Comparison of ENCODE assay signal across 8 cellular contexts in genomic region chr1:54714881-54715492, GRCh38. TPM values are rescaled to one million over a fixed set of nuclear protein-coding genes. Genes with fewer than 3 reads are reported as not detected.
DNase-seq lines count a peak whose midpoint lies in the region; ATAC-seq and TF ChIP-seq lines count a peak whose summit lies in the region.

No MANE protein-coding gene starts in this region.

- H3K79me1 ChIP-seq in mesendoderm (ENCODE audit: low read length) = peaks cover 3% of the 10 kb centered on the region

- no peak overlapping the region for H2BK120ac ChIP-seq in mesendoderm (ENCODE audit: low read depth, low read length)

- peaks cover 24% of the 10 kb centered on the region for H3K36me3 Mint-ChIP-seq in activated CD4-positive, alpha-beta T cell treated with anti-CD3 and anti-CD28 coated beads, Interleukin-2, amount 10 ng/mL, durations not matched to agents 24 days and 14 days (ENCODE audit: low read depth)
- H3K36me3 Mint-ChIP-seq in MCF 10A (ENCODE audit: insufficient read depth, unreplicated experiment) = peaks cover 34% of the 10 kb centered on the region

- intact Hi-C loops in activated CD4-positive, alpha-beta T cell treated with anti-CD3 and anti-CD28 coated beads, Interleukin-2, amount 10 ng/mL, durations not matched to agents 24 days and 14 days (cut with micrococcal nuclease) = loop anchor here (1.0 kb wide), 2 partner anchors 515 to 662 kb away; partner anchors contain the start of genes CYB5RL, MRPL37, TCEANC2 and TMEM59
- intact Hi-C loops in MCF 10A (cut with micrococcal nuclease) = loop anchor here (1.0 to 5.0 kb wide), 2 partner anchors 49 to 87 kb away; partner anchors contain the start of genes PARS2 and TTC22

- DNase-seq in activated CD4-positive, alpha-beta T cell treated with anti-CD3 and anti-CD28 coated beads, Interleukin-2, amount 10 ng/mL, durations not matched to agents 24 days and 14 days = no peak
- no peak for DNase-seq in activated CD4-positive, alpha-beta T cell treated with anti-CD3 and anti-CD28 coated beads, Interleukin-2, amount 50 U/mL, for 48 hours
- DNase-seq in MCF 10A (ENCODE audit: unreplicated experiment) (no peak), mesendoderm (no peak), tibial nerve (ENCODE audit: low spot score in 2 of 2) (no peak), NCI-H774 (lab: John Stamatoyannopoulos, UW) (no peak)

- TF ChIP-seq POLR2A in tibial nerve (IDR thresholded peaks at IDR 0.05) = no peak

- H3K9ac ChIP-seq in mesendoderm (ENCODE audit: low read length) = peak overlapping the region; percentile 53

- no peak overlapping the region for H3K4ac ChIP-seq in mesendoderm (ENCODE audit: low read depth, low read length)

- H2AK5ac ChIP-seq in mesendoderm (ENCODE audit: low read length) = no peak overlapping the region

- peaks cover 4% of the 10 kb centered on the region for H3K79me2 ChIP-seq in mesendoderm (ENCODE audit: control insufficient read depth, insufficient read depth, low read length)

- H3K9me3 Mint-ChIP-seq in activated CD4-positive, alpha-beta T cell treated with anti-CD3 and anti-CD28 coated beads, Interleukin-2, amount 10 ng/mL, durations not matched to agents 24 days and 14 days = no peaks in the 10 kb centered on the region
- H3K9me3 Mint-ChIP-seq in MCF 10A (ENCODE audit: unreplicated experiment) = no peaks in the 10 kb centered on the region

- peaks cover 5% of the 10 kb centered on the region for H3K27me3 Mint-ChIP-seq in activated CD4-positive, alpha-beta T cell treated with anti-CD3 and anti-CD28 coated beads, Interleukin-2, amount 10 ng/mL, durations not matched to agents 24 days and 14 days
- peaks cover 18% of the 10 kb centered on the region for H3K27me3 Mint-ChIP-seq in MCF 10A (ENCODE audit: insufficient read depth, unreplicated experiment)

- H3K4me3 ChIP-seq in mesendoderm (ENCODE audit: low read length) (no peak overlapping the region), tibial nerve (peak overlapping the region; percentile 80 to 98 (median 88))

- no peak overlapping the region for H4K8ac ChIP-seq in mesendoderm (ENCODE audit: low read depth, low read length)

- no peak overlapping the region for H3K18ac ChIP-seq in mesendoderm (ENCODE audit: low read length)

- H3K27ac ChIP-seq in mesendoderm (ENCODE audit: low read depth, low read length) (no peak overlapping the region), tibial nerve (peak overlapping the region; percentile 53 to 90 (median 84))

- peak overlapping the region; percentile 16 for H3K27ac Mint-ChIP-seq in activated CD4-positive, alpha-beta T cell treated with anti-CD3 and anti-CD28 coated beads, Interleukin-2, amount 10 ng/mL, durations not matched to agents 24 days and 14 days
- peak overlapping the region; percentile 94 for H3K27ac Mint-ChIP-seq in MCF 10A (ENCODE audit: low read depth, unreplicated experiment)

- no peak overlapping the region for H3K23ac ChIP-seq in mesendoderm (ENCODE audit: low read length)

- no peaks in the 10 kb centered on the region for H3K9me3 ChIP-seq in tibial nerve

- H2BK5ac ChIP-seq in mesendoderm (ENCODE audit: low read length) = no peak overlapping the region

- WGBS in mesendoderm (ENCODE audit: extremely low coverage, insufficient coverage, low lambda C conversion rate) = no CpG with 5 or more reads among the region's 7 CpGs
- WGBS in tibial nerve, 2 donors = 89 to 91% methylated on average over 7 of the region's 7 CpGs

- POLR2A ChIA-PET in MCF 10A (lab: Yijun Ruan, JAX) = interaction anchor here (0.6 to 3.0 kb wide), 8 partner anchors 25 to 1388 kb away, joined by 3 to 20 read pairs (median 5); partner anchors contain the start of genes PARS2, TCEANC2, TMEM59 and TTC22

- H3K4me1 Mint-ChIP-seq in activated CD4-positive, alpha-beta T cell treated with anti-CD3 and anti-CD28 coated beads, Interleukin-2, amount 10 ng/mL, durations not matched to agents 24 days and 14 days = peaks cover 23% of the 10 kb centered on the region
- peaks cover 7% of the 10 kb centered on the region for H3K4me1 Mint-ChIP-seq in MCF 10A (ENCODE audit: insufficient read depth, unreplicated experiment)

- H4K5ac ChIP-seq in mesendoderm (ENCODE audit: low read length) = no peak overlapping the region

- H3K4me3 Mint-ChIP-seq in activated CD4-positive, alpha-beta T cell treated with anti-CD3 and anti-CD28 coated beads, Interleukin-2, amount 10 ng/mL, durations not matched to agents 24 days and 14 days = peak overlapping the region; percentile 96
- peak overlapping the region; percentile 87 for H3K4me3 Mint-ChIP-seq in MCF 10A (ENCODE audit: unreplicated experiment)

- no peak overlapping the region for H2BK15ac ChIP-seq in mesendoderm (replicated peaks; ENCODE audit: low read depth)

- no peaks in the 10 kb centered on the region for H3K36me3 ChIP-seq in mesendoderm (ENCODE audit: control insufficient read depth, insufficient read depth, low read length)
- peaks cover 0 to 22% (median 0%) of the 10 kb centered on the region in 3 donors for H3K36me3 ChIP-seq in tibial nerve

- no peak for TF ChIP-seq EP300 in tibial nerve (IDR thresholded peaks at IDR 0.05)

- H3K56ac ChIP-seq in mesendoderm (ENCODE audit: low read length) = peak overlapping the region; percentile 65

- no TSS peak for BruUV-seq in MCF 10A (replicated peaks; lab: Mats Ljungman, UMichigan)

- H3K27me3 ChIP-seq in mesendoderm (ENCODE audit: insufficient read depth, low read length, poor library complexity) (no peaks in the 10 kb centered on the region), tibial nerve (no peaks in the 10 kb centered on the region)

- CTCF ChIA-PET in MCF 10A (lab: Yijun Ruan, JAX) = interaction anchor here (0.7 to 2.0 kb wide), 4 partner anchors 17 to 174 kb away, joined by 3 to 6 read pairs (median 3); partner anchors contain the start of gene TTC22

- ATAC-seq in activated CD4-positive, CD25-positive, alpha-beta regulatory T cell treated with anti-CD3 and anti-CD28 coated beads, Interleukin-2, amount 50 U/mL, for 24 hours = no peak
- no peak for ATAC-seq in GM19463 (IDR thresholded peaks at IDR 0.05; ENCODE audit: unreplicated experiment)

- TF ChIP-seq CTCF in MCF 10A (IDR thresholded peaks at IDR 0.05; ENCODE audit: unreplicated experiment) = no peak
- no peak for TF ChIP-seq CTCF in tibial nerve (IDR thresholded peaks at IDR 0.05)

- peak overlapping the region; percentile 29 for H3K4me2 ChIP-seq in mesendoderm (ENCODE audit: low read length)

- H3K4me1 ChIP-seq in mesendoderm (ENCODE audit: control insufficient read depth, low read depth, low read length) (no peaks in the 10 kb centered on the region), tibial nerve (peaks cover 0 to 40% (median 10%) of the 10 kb centered on the region in 4 donors)

RNA-seq across cellular contexts. Expression of gene TTC4, which starts 0.7 kb away (rescaled TPM):
- 41.6 and 45.3 TPM in 2 replicates for total RNA-seq in activated CD4-positive, alpha-beta T cell treated with anti-CD3 and anti-CD28 coated beads, Interleukin-2, amount 10 ng/mL, durations not matched to agents 24 days and 14 days
- total RNA-seq in MCF 10A (2022) (25.0 and 25.4 TPM in 2 replicates), tibial nerve (10 to 100 TPM; 14.6 to 29.7 (median 20.8) TPM)
- polyA plus RNA-seq in mesendoderm (2013, experiment 1 of 2) = 26.0 TPM
- 26.5 TPM for polyA plus RNA-seq in mesendoderm (2013, experiment 2 of 2)

RNA-seq across cellular contexts. Expression of gene PARS2, which starts 49.3 kb away (rescaled TPM):
- 7.1 and 7.8 TPM in 2 replicates for total RNA-seq in activated CD4-positive, alpha-beta T cell treated with anti-CD3 and anti-CD28 coated beads, Interleukin-2, amount 10 ng/mL, durations not matched to agents 24 days and 14 days
- total RNA-seq in MCF 10A (2022) = 4.7 and 5.4 TPM in 2 replicates
- 3.3 TPM for polyA plus RNA-seq in mesendoderm (2013, experiment 1 of 2)
- polyA plus RNA-seq in mesendoderm (2013, experiment 2 of 2) = 3.5 TPM
- total RNA-seq in tibial nerve = 10 to 100 TPM in 1 of 4 donors, 1 to 10 TPM in 3; 3.3 to 11.4 (median 5.4) TPM
